In genomic region chr17:57110152-57110542, GRCh38 we compare ENCODE assay signal across 18 cellular contexts. TPM values are rescaled to one million over a fixed set of nuclear protein-coding genes. Genes with fewer than 3 reads are reported as not detected.
A peak's percentile ranks its signal among the peaks of the same experiment; 100 is the strongest.
DNase-seq lines count a peak whose midpoint lies in the region; ATAC-seq and TF ChIP-seq lines count a peak whose summit lies in the region.
"Had no signal": no experiment of that assay in that cellular context is flagged by ENCODE, and none has a peak within 500 bp of the region (broad histone marks: within the 10 kb centered on the region; RNA-seq: fewer than 3 reads in every experiment).

No MANE protein-coding gene starts in this region.

- H3K27me3 ChIP-seq in ascending aorta: no peaks in the 10 kb centered on the region
- H3K27me3 ChIP-seq in heart right ventricle: no peaks in the 10 kb centered on the region
- H3K27me3 ChIP-seq in ovary: no peaks in the 10 kb centered on the region
- H3K27me3 ChIP-seq: brain microvascular endothelial cell, tibial nerve had no signal

- peak overlapping the region in 1 of 2 donors; percentile 21 for H3K4me3 ChIP-seq in ascending aorta
- no peak overlapping the region for H3K4me3 ChIP-seq in heart right ventricle
- no peak overlapping the region for H3K4me3 ChIP-seq in ovary
- H3K4me3 ChIP-seq: tibial nerve had no signal

- 26 to 30% methylated on average over 5 of the region's 5 CpGs for WGBS in heart right ventricle, 2 donors
- 26 to 35% (median 30%) methylated on average over 5 of the region's 5 CpGs for WGBS in ovary, 3 donors

- no peak for TF ChIP-seq POLR2A in ovary (IDR thresholded peaks at IDR 0.05)

- no peak for TF ChIP-seq CTCF in ascending aorta (IDR thresholded peaks at IDR 0.05)
- TF ChIP-seq CTCF in heart right ventricle (IDR thresholded peaks at IDR 0.05): peak in 1 of 9 donors; percentile 1
- no peak for TF ChIP-seq CTCF in ovary (IDR thresholded peaks at IDR 0.05)

- intact Hi-C loops in ascending aorta (cut with DNase I) (loop anchor here (5.0 kb wide), 1 partner anchor 78 kb away; no protein-coding TSS in a partner anchor), heart right ventricle (cut with DNase I) (loop anchor here in 7 of 10 donors (1.0 to 10.0 kb wide), 6 partner anchors 12 to 885 kb away; no protein-coding TSS in a partner anchor), ovary (cut with DNase I) (no loop called here)

- no peaks in the 10 kb centered on the region for H3K9me3 ChIP-seq in ascending aorta
- no peaks in the 10 kb centered on the region for H3K9me3 ChIP-seq in heart right ventricle
- H3K9me3 ChIP-seq in ovary: no peaks in the 10 kb centered on the region
- H3K9me3 ChIP-seq: tibial nerve had no signal

- H3K27ac ChIP-seq in ascending aorta (peak overlapping the region; percentile 90 to 91), heart right ventricle (peak overlapping the region; percentile 78 to 92 (median 86)), ovary (no peak overlapping the region)
- H3K27ac ChIP-seq: brain microvascular endothelial cell, WERI-Rb-1 had no signal

- peaks cover 25 to 54% of the 10 kb centered on the region in 2 donors for H3K36me3 ChIP-seq in ascending aorta
- peaks cover 0 to 54% (median under 1%) of the 10 kb centered on the region in 9 donors for H3K36me3 ChIP-seq in heart right ventricle
- no peaks in the 10 kb centered on the region for H3K36me3 ChIP-seq in ovary

- ATAC-seq in heart right ventricle (peak; percentile 20 to 54 (median 44)), GM18517 (IDR thresholded peaks at IDR 0.05; ENCODE audit: unreplicated experiment) (no peak), HG03159 (IDR thresholded peaks at IDR 0.05; ENCODE audit: unreplicated experiment) (no peak)
- ATAC-seq: effector memory CD8-positive, alpha-beta T cell; Panc1 had no signal

- DNase-seq in ascending aorta (ENCODE audit: low spot score in 2 of 2): no peak
- DNase-seq in heart right ventricle: peak; percentile 61 to 63
- DNase-seq in ovary: peak; percentile 49 to 81 (median 61)
- peak; percentile 58 for DNase-seq in ureter (ENCODE audit: low spot score)
- DNase-seq in activated T-cell treated with anti-CD3 and anti-CD28 coated beads, Interleukin-2, amount 50 U/mL, for 1 hour: no peak
- DNase-seq: activated CD8-positive, alpha-beta memory T cell treated with anti-CD3 and anti-CD28 coated beads for 24 hours; activated effector memory CD4-positive, alpha-beta T cell treated with Interleukin-2 at 50 U/mL for 16 hours; brain microvascular endothelial cell; DMS79; effector memory CD8-positive, alpha-beta T cell; foreskin fibroblast; NCI-H2029 treated with DMSO at 0.1 percent for 48 hours; NCI-H524 treated with DMSO at 0.1 percent for 48 hours had no signal

- peaks cover 21 to 48% of the 10 kb centered on the region in 2 donors for H3K4me1 ChIP-seq in ascending aorta
- H3K4me1 ChIP-seq in heart right ventricle: peaks cover 28 to 97% (median 80%) of the 10 kb centered on the region in 9 donors
- peaks cover 12% of the 10 kb centered on the region for H3K4me1 ChIP-seq in ovary (ENCODE audit: insufficient read depth)

- no peak for TF ChIP-seq EP300 in ovary (IDR thresholded peaks at IDR 0.05)

RNA-seq across cellular contexts. Expression of gene AKAP1, which starts 25.1 kb away (rescaled TPM):
- total RNA-seq in ascending aorta: 127 TPM
- 100 to 1,000 TPM; 107 to 234 (median 160) TPM for total RNA-seq in heart right ventricle
- polyA plus RNA-seq in heart right ventricle: 100 to 1,000 TPM in 1 of 2 donors, 10 to 100 TPM in 1; 31.0 to 101 TPM
- total RNA-seq in ovary: 10 to 100 TPM; 20.0 to 45.2 (median 34.1) TPM
- 10 to 100 TPM; 21.5 to 30.4 TPM for polyA plus RNA-seq in ovary
- total RNA-seq in ureter: 76.7 TPM

Comparison
In these comparisons a context has a peak if more than half of its experiments do, and no peak if none do; other contexts are left out.
1. DNase-seq: peak in heart right ventricle (2 of 2), ovary (5 of 5) and ureter (single experiment); none in ascending aorta (0 of 2) and activated T-cell treated with anti-CD3 and anti-CD28 coated beads, Interleukin-2, amount 50 U/mL, for 1 hour (single experiment).
2. H3K27ac ChIP-seq: peak in ascending aorta (2 of 2) and heart right ventricle (10 of 10); none in ovary (0 of 2).
3. ATAC-seq: peak in heart right ventricle (8 of 8); none in GM18517 (single experiment) and HG03159 (single experiment).
4. intact Hi-C loops: an anchor here in ascending aorta (5.0 kb wide) and heart right ventricle (1.0 to 10.0 kb wide); none called in ovary.